Comparison of ENCODE assay signal across 2 cellular contexts in the genomic region with DNA sequence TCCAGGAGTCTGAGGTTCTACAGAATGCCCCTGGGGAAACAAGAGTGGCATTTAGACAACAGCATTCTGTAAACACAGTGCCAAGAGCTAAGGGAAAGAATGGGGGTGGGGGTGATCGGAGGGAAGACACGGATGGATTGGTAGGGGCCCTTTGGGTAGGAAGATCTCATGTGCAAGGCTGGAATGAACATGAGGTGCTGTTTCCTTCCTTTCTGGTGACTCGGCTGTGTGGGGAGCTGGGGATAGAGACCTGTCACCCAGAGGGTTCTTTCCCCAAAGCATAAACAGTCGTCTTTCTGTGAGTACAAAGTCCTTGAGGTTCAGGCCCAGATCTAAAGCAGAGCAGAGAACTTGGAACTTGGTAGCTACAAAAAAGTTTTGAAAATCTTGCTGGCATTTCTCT.
TF ChIP-seq lines count a peak whose summit lies in the region.

No MANE protein-coding gene starts in this region.

TF ChIP-seq in HEK293, 187 proteins besides CTCF, POLR2A, EP300 and RAD21:
- TF ChIP-seq ZBTB10 (tag by site-specific recombination; IDR thresholded peaks at IDR 0.05) (no peak), ZNF488 (tag by site-specific recombination; IDR thresholded peaks at IDR 0.05) (no peak), ZNF366 (tag by site-specific recombination; conservative IDR thresholded peaks at IDR 0.05) (no peak), ZNF777 (tag by site-specific recombination; IDR thresholded peaks at IDR 0.05; ENCODE audit: borderline replicate concordance) (no peak), ZNF555 (tag by site-specific recombination; conservative IDR thresholded peaks at IDR 0.05) (no peak), IKZF3 (tag by site-specific recombination; IDR thresholded peaks at IDR 0.05) (no peak), ZNF561 (tag by site-specific recombination; IDR thresholded peaks at IDR 0.05; ENCODE audit: borderline replicate concordance) (no peak), ZNF202 (tag by site-specific recombination; IDR thresholded peaks at IDR 0.05; ENCODE audit: borderline replicate concordance) (no peak), ZNF510 (tag by site-specific recombination; IDR thresholded peaks at IDR 0.05; ENCODE audit: insufficient replicate concordance) (no peak), ZNF549 (tag by site-specific recombination; IDR thresholded peaks at IDR 0.05) (no peak), ZSCAN16 (tag by site-specific recombination; IDR thresholded peaks at IDR 0.05) (no peak), ZNF211 (tag by site-specific recombination; IDR thresholded peaks at IDR 0.05; ENCODE audit: low read depth) (no peak), ZBTB17 (tag by site-specific recombination; IDR thresholded peaks at IDR 0.05) (no peak)
TF ChIP-seq in HEK293: peak in this region for 0.

TF ChIP-seq in HepG2, 621 proteins besides CTCF, POLR2A, EP300 and RAD21:
- TF ChIP-seq HNF4G (IDR thresholded peaks at IDR 0.05; ENCODE audit: borderline replicate concordance, low read depth, low read length) (peak; percentile 21; the same call in 1 of the 2 replicates), HNF4G (CRISPR knock-in tag; IDR thresholded peaks at IDR 0.05; ENCODE audit: borderline replicate concordance, low read depth) (no peak), CENPT (CRISPR knock-in tag; IDR thresholded peaks at IDR 0.05; ENCODE audit: low read depth) (no peak), ZNF12 (CRISPR knock-in tag; IDR thresholded peaks at IDR 0.05) (no peak), HNF4A (CRISPR knock-in tag; IDR thresholded peaks at IDR 0.05) (peak; percentile 53; the same call in 1 of the 2 replicates)
- TF ChIP-seq, protein P1, sequence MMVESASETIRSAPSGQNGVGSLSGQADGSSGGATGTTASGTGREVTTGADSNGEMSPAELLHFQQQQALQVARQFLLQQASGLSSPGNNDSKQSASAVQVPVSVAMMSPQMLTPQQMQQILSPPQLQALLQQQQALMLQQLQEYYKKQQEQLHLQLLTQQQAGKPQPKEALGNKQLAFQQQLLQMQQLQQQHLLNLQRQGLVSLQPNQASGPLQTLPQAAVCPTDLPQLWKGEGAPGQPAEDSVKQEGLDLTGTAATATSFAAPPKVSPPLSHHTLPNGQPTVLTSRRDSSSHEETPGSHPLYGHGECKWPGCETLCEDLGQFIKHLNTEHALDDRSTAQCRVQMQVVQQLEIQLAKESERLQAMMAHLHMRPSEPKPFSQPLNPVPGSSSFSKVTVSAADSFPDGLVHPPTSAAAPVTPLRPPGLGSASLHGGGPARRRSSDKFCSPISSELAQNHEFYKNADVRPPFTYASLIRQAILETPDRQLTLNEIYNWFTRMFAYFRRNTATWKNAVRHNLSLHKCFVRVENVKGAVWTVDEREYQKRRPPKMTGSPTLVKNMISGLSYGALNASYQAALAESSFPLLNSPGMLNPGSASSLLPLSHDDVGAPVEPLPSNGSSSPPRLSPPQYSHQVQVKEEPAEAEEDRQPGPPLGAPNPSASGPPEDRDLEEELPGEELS (CRISPR knock-in tag; IDR thresholded peaks at IDR 0.05): 0 out of 2 replicates have a peak, but pooled peaks have one; percentile 23
